ENCODE assay signal across 8 cellular contexts in genomic region chr10:101694674-101695403, GRCh38. TPM values are rescaled to one million over a fixed set of nuclear protein-coding genes. Genes with fewer than 3 reads are reported as not detected.
A peak's percentile ranks its signal among the peaks of the same experiment; 100 is the strongest.
DNase-seq lines count a peak whose midpoint lies in the region; TF ChIP-seq lines count a peak whose summit lies in the region.

A gene with protein sequence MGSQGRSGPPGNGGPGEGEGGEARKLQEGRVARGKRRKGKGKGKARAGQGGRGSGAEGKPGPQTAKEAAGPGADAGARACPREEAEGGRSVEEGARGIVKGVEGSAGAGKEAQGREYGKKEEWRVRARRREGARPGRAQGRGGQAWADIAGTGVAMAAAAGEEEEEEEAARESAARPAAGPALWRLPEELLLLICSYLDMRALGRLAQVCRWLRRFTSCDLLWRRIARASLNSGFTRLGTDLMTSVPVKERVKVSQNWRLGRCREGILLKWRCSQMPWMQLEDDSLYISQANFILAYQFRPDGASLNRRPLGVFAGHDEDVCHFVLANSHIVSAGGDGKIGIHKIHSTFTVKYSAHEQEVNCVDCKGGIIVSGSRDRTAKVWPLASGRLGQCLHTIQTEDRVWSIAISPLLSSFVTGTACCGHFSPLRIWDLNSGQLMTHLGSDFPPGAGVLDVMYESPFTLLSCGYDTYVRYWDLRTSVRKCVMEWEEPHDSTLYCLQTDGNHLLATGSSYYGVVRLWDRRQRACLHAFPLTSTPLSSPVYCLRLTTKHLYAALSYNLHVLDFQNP (minus strand): TSS chr10:101695170. CDS start chr10:101695105, 65 bp downstream.

- peaks cover 24% of the 10 kb centered on the region for H3K4me1 Mint-ChIP-seq in chondrocyte (ENCODE audit: low read depth)

- H3K36me3 ChIP-seq in H7 (replicated peaks; ENCODE audit: control insufficient read depth, insufficient read depth, low read length) (no peaks in the 10 kb centered on the region), MM.1S (replicated peaks; ENCODE audit: insufficient read depth, low read length) (no peaks in the 10 kb centered on the region)

- H3K4me1 ChIP-seq in MM.1S (ENCODE audit: low read length), result peaks cover 10% of the 10 kb centered on the region; the same call in 1 of the 2 replicates

- H3K4me3 ChIP-seq in GM12875 (ENCODE audit: low read depth, low read length), result peak within 1 kb of the TSS; percentile 92
- peak within 1 kb of the TSS; percentile 87 for H3K4me3 ChIP-seq in H7 (ENCODE audit: insufficient read depth, low read depth, low read length)
- peak within 1 kb of the TSS; percentile 98 for H3K4me3 ChIP-seq in MM.1S (ENCODE audit: low read length)

- no peaks in the 10 kb centered on the region for H3K9me2 ChIP-seq in MM.1S (replicated peaks; ENCODE audit: insufficient read depth, low read length)

- H3K9ac ChIP-seq in MM.1S (ENCODE audit: low read length), result peak within 1 kb of the TSS; percentile 99

- H3K4me3 Mint-ChIP-seq in chondrocyte (ENCODE audit: unreplicated experiment), result peak within 1 kb of the TSS; percentile 94

- DNase-seq in H7 (peak; percentile 89), MM.1S (peak; percentile 83), chondrocyte (ENCODE audit: low spot score) (peak; percentile 92), OCI-M2 (lab: John Stamatoyannopoulos, UW; ENCODE audit: unreplicated experiment) (no peak)
- peak; percentile 55 to 69 for DNase-seq in activated CD4-positive, alpha-beta T cell treated with anti-CD3 and anti-CD28 coated beads for 24 hours (ENCODE audit: low read depth in 2 of 2)
- peak; percentile 55 to 66 for DNase-seq in stimulated activated CD4-positive, alpha-beta T cell treated with anti-CD3 and anti-CD28 coated beads, Interleukin-1b, Interleukin-23, amount 100 ng/mL, for 4 hours (ENCODE audit: low read depth in 2 of 2)

- H3K27me3 ChIP-seq in H7 (ENCODE audit: control insufficient read depth, insufficient read depth, low read length), result no peaks in the 10 kb centered on the region
- H3K27me3 ChIP-seq in MM.1S (replicated peaks; ENCODE audit: insufficient read depth, low read length), result no peaks in the 10 kb centered on the region
- H3K27me3 ChIP-seq in layer of hippocampus (ENCODE audit: control insufficient read depth, insufficient read depth, low read length), result no peaks in the 10 kb centered on the region

- H3K27me3 Mint-ChIP-seq in chondrocyte (ENCODE audit: low read depth), result no peaks in the 10 kb centered on the region

- TF ChIP-seq CTCF in GM12875 (IDR thresholded peaks at IDR 0.05; ENCODE audit: borderline replicate concordance, insufficient read depth, low read depth, low read length) (no peak), MM.1S (IDR thresholded peaks at IDR 0.05; ENCODE audit: low read length) (no peak), chondrocyte (IDR thresholded peaks at IDR 0.05) (no peak)

- H3K9me3 ChIP-seq in MM.1S (replicated peaks; ENCODE audit: insufficient read depth, low read length), result no peaks in the 10 kb centered on the region

- H3K79me2 ChIP-seq in MM.1S (ENCODE audit: low read length), result peaks cover 62% of the 10 kb centered on the region

- no peaks in the 10 kb centered on the region for H4K20me1 ChIP-seq in MM.1S (ENCODE audit: insufficient read depth, low read length)

- peak within 1 kb of the TSS; percentile 97 for H3K4me2 ChIP-seq in MM.1S (ENCODE audit: low read depth, low read length)

- H3F3A ChIP-seq in MM.1S (ENCODE audit: insufficient read depth, low read length), result peaks cover 13% of the 10 kb centered on the region

- H3K36me3 Mint-ChIP-seq in chondrocyte (ENCODE audit: low read depth), result no peaks in the 10 kb centered on the region

- H3K27ac ChIP-seq in MM.1S (ENCODE audit: low read length) (peak within 1 kb of the TSS; percentile 96), layer of hippocampus (ENCODE audit: low read depth, low read length) (peak within 1 kb of the TSS; percentile 90)

- peak within 1 kb of the TSS; percentile 99 for H3K27ac Mint-ChIP-seq in chondrocyte (ENCODE audit: unreplicated experiment)

- H2AFZ ChIP-seq in MM.1S (ENCODE audit: low read length), result peak within 1 kb of the TSS; percentile 94

- H3K9me3 Mint-ChIP-seq in chondrocyte (ENCODE audit: low read depth), result no peaks in the 10 kb centered on the region

RNA-seq across cellular contexts. Expression of the gene that starts here (rescaled TPM):
- 25.2 and 25.4 TPM in 2 replicates for total RNA-seq in H7 (2014; rRNA removed; shearing (Covaris generic))
- 34.4 to 37.2 TPM (median 36.1 TPM) in 3 replicates for total RNA-seq in chondrocyte
